ENCODE assay signal across 11 cellular contexts in genomic region chr21:41706678-41707077, GRCh38.
A peak's percentile ranks its signal among the peaks of the same experiment; 100 is the strongest.
DNase-seq lines count a peak whose midpoint lies in the region; ATAC-seq, FAIRE-seq and TF ChIP-seq lines count a peak whose summit lies in the region.
"Had no signal": no experiment of that assay in that cellular context is flagged by ENCODE, and none has a peak within 500 bp of the region (broad histone marks: within the 10 kb centered on the region; RNA-seq: fewer than 3 reads in every experiment).

No MANE protein-coding gene starts in this region.

- peaks cover 6% of the 10 kb centered on the region for H3K27me3 Mint-ChIP-seq in T-helper 2 cell treated with Interferon-gamma antibody and Interleukin-4, amounts not matched to agents 5 μg/mL and 100 μg/mL, for 36 hours (ENCODE audit: low read depth)
- H3K27me3 Mint-ChIP-seq in type B pancreatic cell (peaks cover 3% of the 10 kb centered on the region), T-helper 17 cell (peaks cover 61% of the 10 kb centered on the region)

- no peaks in the 10 kb centered on the region for H4K20me1 ChIP-seq in keratinocyte (ENCODE audit: control insufficient read depth, extremely low read depth, insufficient read depth, low read length)

- H3K9me3 ChIP-seq in keratinocyte (ENCODE audit: control insufficient read depth, low read depth, low read length) (no peaks in the 10 kb centered on the region), T-helper 17 cell (ENCODE audit: control insufficient read depth, low read length, poor library complexity, severe bottlenecking) (no peaks in the 10 kb centered on the region)

- no peak for TF ChIP-seq CTCF in keratinocyte (optimal IDR thresholded peaks at IDR 0.05 in 1 of 3, IDR thresholded peaks at IDR 0.05 in 1 of 3, conservative IDR thresholded peaks at IDR 0.05 in 1 of 3; ENCODE audit: extremely low read depth in 1 of 3, insufficient read depth in 2 of 3, low read length in 3 of 3)
- TF ChIP-seq CTCF in type B pancreatic cell (conservative IDR thresholded peaks at IDR 0.05), result no peak

- H3K79me2 ChIP-seq in keratinocyte (ENCODE audit: control insufficient read depth, insufficient read depth, low read length), result no peaks in the 10 kb centered on the region

- H3K4me1 ChIP-seq in keratinocyte (ENCODE audit: control insufficient read depth, extremely low read depth, insufficient read depth, low read length), result peaks cover 33% of the 10 kb centered on the region

- H3K9me3 Mint-ChIP-seq in T-helper 2 cell treated with Interferon-gamma antibody and Interleukin-4, amounts not matched to agents 5 μg/mL and 100 μg/mL, for 36 hours, result no peaks in the 10 kb centered on the region
- peaks cover 3% of the 10 kb centered on the region for H3K9me3 Mint-ChIP-seq in type B pancreatic cell

- H3K4me3 ChIP-seq in keratinocyte (ENCODE audit: control insufficient read depth in 2 of 3, extremely low read depth in 1 of 3, insufficient read depth in 2 of 3, low read depth in 1 of 3, low read length in 3 of 3), result no peak overlapping the region

- H3K4me1 Mint-ChIP-seq in T-helper 2 cell treated with Interferon-gamma antibody and Interleukin-4, amounts not matched to agents 5 μg/mL and 100 μg/mL, for 36 hours (ENCODE audit: low read depth), result no peaks in the 10 kb centered on the region
- peaks cover 27% of the 10 kb centered on the region for H3K4me1 Mint-ChIP-seq in type B pancreatic cell (ENCODE audit: unreplicated experiment)
- no peaks in the 10 kb centered on the region for H3K4me1 Mint-ChIP-seq in T-helper 17 cell

- H3K9me1 ChIP-seq in keratinocyte (ENCODE audit: control insufficient read depth, extremely low read depth, insufficient read depth, low read length), result no peaks in the 10 kb centered on the region

- peak overlapping the region; percentile 49 for H3K27ac ChIP-seq in keratinocyte (ENCODE audit: control insufficient read depth, insufficient read depth, low read length)

- H3K36me3 Mint-ChIP-seq in T-helper 2 cell treated with Interferon-gamma antibody and Interleukin-4, amounts not matched to agents 5 μg/mL and 100 μg/mL, for 36 hours (ENCODE audit: low read depth), result no peaks in the 10 kb centered on the region
- H3K36me3 Mint-ChIP-seq in type B pancreatic cell, result no peaks in the 10 kb centered on the region
- no peaks in the 10 kb centered on the region for H3K36me3 Mint-ChIP-seq in T-helper 17 cell (ENCODE audit: low read depth)

- no peak overlapping the region for H3K9ac ChIP-seq in keratinocyte (ENCODE audit: control insufficient read depth, extremely low read depth, insufficient read depth, low read length)

- peak; percentile 51 for FAIRE-seq in keratinocyte (lab: Jason Lieb, UNC)

- DNase-seq in stimulated activated CD4-positive, alpha-beta T cell treated with anti-CD3 and anti-CD28 coated beads, Interleukin-15, amount 100 ng/mL, for 24 hours, result peak; percentile 25
- no peak for DNase-seq in stimulated activated CD4-positive, alpha-beta T cell treated with anti-CD3 and anti-CD28 coated beads, Interleukin-2, amount 100 ng/mL, for 48 hours
- peak; percentile 39 for DNase-seq in T-helper 2 cell treated with Interferon-gamma antibody and Interleukin-4, amounts not matched to agents 5 μg/mL and 100 μg/mL, for 36 hours (ENCODE audit: low spot score)
- DNase-seq in keratinocyte (ENCODE audit: low read depth, low spot score) (no peak), type B pancreatic cell (ENCODE audit: extremely low spot score, unreplicated experiment) (no peak), T-helper 17 cell (no peak), AML-193 (lab: John Stamatoyannopoulos, UW) (no peak)
- DNase-seq: activated naive CD4-positive, alpha-beta T cell treated with anti-CD3 and anti-CD28 coated beads, Interleukin-2, amount 50 U/mL, for 16 hours; NCI-H774; T1000 had no signal

- no peaks in the 10 kb centered on the region for H3K27me3 ChIP-seq in keratinocyte (ENCODE audit: control insufficient read depth, extremely low read depth, insufficient read depth, low read length)

- dilution Hi-C loops in keratinocyte (cut with MboI; ENCODE audit: extremely low pct_ligation_motif_present, low sequenced_read_pairs), result no loop called here

- no peak overlapping the region for H2AFZ ChIP-seq in keratinocyte (ENCODE audit: control insufficient read depth, low read length)

- ATAC-seq in GM19452 (IDR thresholded peaks at IDR 0.05; ENCODE audit: unreplicated experiment) (no peak), T-helper 17 cell (no peak)

- no peaks in the 10 kb centered on the region for H3K36me3 ChIP-seq in keratinocyte (ENCODE audit: control insufficient read depth in 2 of 2, extremely low read depth in 1 of 2, insufficient read depth in 2 of 2, low read length in 2 of 2)

- H3K4me3 Mint-ChIP-seq in T-helper 2 cell treated with Interferon-gamma antibody and Interleukin-4, amounts not matched to agents 5 μg/mL and 100 μg/mL, for 36 hours, result no peak overlapping the region
- H3K4me3 Mint-ChIP-seq in type B pancreatic cell (peak overlapping the region; percentile 23), T-helper 17 cell (no peak overlapping the region)

- H3K4me2 ChIP-seq in keratinocyte (ENCODE audit: control insufficient read depth, extremely low read depth, insufficient read depth, low read depth, low read length), result peak overlapping the region; percentile 68

- no peak overlapping the region for H3K27ac Mint-ChIP-seq in T-helper 2 cell treated with Interferon-gamma antibody and Interleukin-4, amounts not matched to agents 5 μg/mL and 100 μg/mL, for 36 hours
- H3K27ac Mint-ChIP-seq in type B pancreatic cell (peak overlapping the region; percentile 75), T-helper 17 cell (no peak overlapping the region)

Comparison
In these comparisons a context has a peak if more than half of its experiments do, and no peak if none do; other contexts are left out.
1. DNase-seq: peak in stimulated activated CD4-positive, alpha-beta T cell treated with anti-CD3 and anti-CD28 coated beads, Interleukin-15, amount 100 ng/mL, for 24 hours (single experiment) and T-helper 2 cell treated with Interferon-gamma antibody and Interleukin-4, amounts not matched to agents 5 μg/mL and 100 μg/mL, for 36 hours (single experiment); none in stimulated activated CD4-positive, alpha-beta T cell treated with anti-CD3 and anti-CD28 coated beads, Interleukin-2, amount 100 ng/mL, for 48 hours (0 of 2), keratinocyte (single experiment), type B pancreatic cell (single experiment), T-helper 17 cell (0 of 3) and AML-193 (0 of 2).